In genomic region chr17:46791531-46791930, GRCh38 we compare ENCODE assay signal across 1 cellular context.
TF ChIP-seq lines count a peak whose summit lies in the region.

No MANE protein-coding gene starts in this region.

TF ChIP-seq in H1, 55 proteins besides CTCF, POLR2A, EP300 and RAD21:
- TF ChIP-seq SIN3A (conservative IDR thresholded peaks at IDR 0.05 in 1 of 2, IDR thresholded peaks at IDR 0.05 in 1 of 2; ENCODE audit: low read depth in 1 of 2, low read length in 2 of 2) (no peak), RFX5 (IDR thresholded peaks at IDR 0.05; ENCODE audit: borderline replicate concordance, low read depth, low read length) (no peak), ASH2L (IDR thresholded peaks at IDR 0.05; ENCODE audit: low read length) (no peak), CREB1 (IDR thresholded peaks at IDR 0.05) (no peak), EZH2 (IDR thresholded peaks at IDR 0.05; ENCODE audit: low read depth, low read length, severe bottlenecking) (no peak), USF2 (IDR thresholded peaks at IDR 0.05; ENCODE audit: low read length) (no peak), SP1 (IDR thresholded peaks at IDR 0.05; ENCODE audit: low read depth, low read length) (no peak), ZNF274 (IDR thresholded peaks at IDR 0.05; ENCODE audit: borderline replicate concordance, extremely low read depth, low read length) (no peak), CHD7 (IDR thresholded peaks at IDR 0.05; ENCODE audit: insufficient replicate concordance, low read length) (no peak), EGR1 (IDR thresholded peaks at IDR 0.05; ENCODE audit: borderline replicate concordance, low read depth, low read length) (no peak), SAP30 (IDR thresholded peaks at IDR 0.05; ENCODE audit: insufficient read depth, insufficient replicate concordance, low read length) (no peak), SIRT6 (IDR thresholded peaks at IDR 0.05; ENCODE audit: low read length) (no peak), TAF7 (optimal IDR thresholded peaks at IDR 0.05; ENCODE audit: borderline replicate concordance, low read depth, low read length) (no peak)
- TF ChIP-seq, protein P1, sequence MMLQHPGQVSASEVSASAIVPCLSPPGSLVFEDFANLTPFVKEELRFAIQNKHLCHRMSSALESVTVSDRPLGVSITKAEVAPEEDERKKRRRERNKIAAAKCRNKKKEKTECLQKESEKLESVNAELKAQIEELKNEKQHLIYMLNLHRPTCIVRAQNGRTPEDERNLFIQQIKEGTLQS (IDR thresholded peaks at IDR 0.05; ENCODE audit: insufficient read depth, low read depth, low read length) = no peak
